Comparison of ENCODE assay signal across 8 cellular contexts in genomic region chr5:134586866-134587524, GRCh38. TPM values are rescaled to one million over a fixed set of nuclear protein-coding genes. Genes with fewer than 3 reads are reported as not detected.
DNase-seq lines count a peak whose midpoint lies in the region; ATAC-seq and TF ChIP-seq lines count a peak whose summit lies in the region.

No MANE protein-coding gene starts in this region.

- BruUV-seq in PC-9 (replicated peaks; lab: Mats Ljungman, UMichigan): no TSS peak

- H3K36me3 Mint-ChIP-seq in CD4-positive, CD25-positive, alpha-beta regulatory T cell: no peaks in the 10 kb centered on the region
- H3K36me3 Mint-ChIP-seq in natural killer cell: no peaks in the 10 kb centered on the region
- H3K36me3 Mint-ChIP-seq in stimulated activated memory B cell treated with anti-CD40 and anti-IgM and Interleukin-4, amounts not matched to agents 10 μg/mL and 1 μg/mL and 100 μg/mL, for 72 hours: no peaks in the 10 kb centered on the region

- peaks cover 16% of the 10 kb centered on the region for H3F3A ChIP-seq in PC-9 (ENCODE audit: insufficient read depth, low read depth)

- H2AFZ ChIP-seq in PC-9: no peak overlapping the region

- H3K4me1 Mint-ChIP-seq in CD4-positive, CD25-positive, alpha-beta regulatory T cell: peaks cover 0 to 12% (median 4%) of the 10 kb centered on the region in 4 donors
- H3K4me1 Mint-ChIP-seq in natural killer cell: peaks cover 5 to 6% of the 10 kb centered on the region in 2 donors
- peaks cover 33% of the 10 kb centered on the region for H3K4me1 Mint-ChIP-seq in stimulated activated memory B cell treated with anti-CD40 and anti-IgM and Interleukin-4, amounts not matched to agents 10 μg/mL and 1 μg/mL and 100 μg/mL, for 72 hours

- no peaks in the 10 kb centered on the region for H3K27me3 ChIP-seq in CD4-positive, CD25-positive, alpha-beta regulatory T cell (ENCODE audit: control insufficient read depth, insufficient read depth, low read length)
- H3K27me3 ChIP-seq in HL-60 (ENCODE audit: insufficient read depth, poor library complexity, severe bottlenecking) (no peaks in the 10 kb centered on the region), PC-9 (ENCODE audit: insufficient read depth, low read depth) (no peaks in the 10 kb centered on the region)

- no peaks in the 10 kb centered on the region for H3K36me3 ChIP-seq in CD4-positive, CD25-positive, alpha-beta regulatory T cell (ENCODE audit: control insufficient read depth, insufficient read depth, low read length)
- no peaks in the 10 kb centered on the region for H3K36me3 ChIP-seq in PC-9 (ENCODE audit: low read depth)

- H3K4me3 ChIP-seq in CD4-positive, CD25-positive, alpha-beta regulatory T cell (ENCODE audit: low read depth, low read length): no peak overlapping the region
- H3K4me3 ChIP-seq in HL-60 (replicated peaks; ENCODE audit: insufficient read depth, low read length) (no peak overlapping the region), PC-9 (no peak overlapping the region)

- no peaks in the 10 kb centered on the region for H3K79me2 ChIP-seq in PC-9 (ENCODE audit: low read depth)

- peak; percentile 88 for ATAC-seq in CD4-positive, CD25-positive, alpha-beta regulatory T cell (ENCODE audit: low read depth in 2 of 2)
- ATAC-seq in GM19395 (IDR thresholded peaks at IDR 0.05; ENCODE audit: unreplicated experiment): peak; percentile 90
- ATAC-seq in natural killer cell: peak; percentile 85 to 92 (median 88)
- ATAC-seq in stimulated activated memory B cell treated with anti-CD40 and anti-IgM and Interleukin-4, amounts not matched to agents 10 μg/mL and 1 μg/mL and 100 μg/mL, for 72 hours: peak; percentile 94

- intact Hi-C loops in PC-9 (cut with micrococcal nuclease; ENCODE audit: unreplicated experiment): loop anchor here (2.0 kb wide), 2 partner anchors 152 to 284 kb away; partner anchors contain the start of gene CAMLG
- intact Hi-C loops in natural killer cell (cut with micrococcal nuclease): loop anchor here (1.0 to 5.0 kb wide), 4 partner anchors 174 to 403 kb away; partner anchors contain the start of gene UBE2B

- no peaks in the 10 kb centered on the region for H3K9me3 ChIP-seq in CD4-positive, CD25-positive, alpha-beta regulatory T cell (ENCODE audit: control insufficient read depth in 2 of 2, low read length in 2 of 2)
- H3K9me3 ChIP-seq in PC-9 (ENCODE audit: insufficient read depth, low read depth): no peaks in the 10 kb centered on the region

- 0 out of 2 replicates have a peak overlapping the region, but pooled peaks have one; percentile 15 for H3K4me2 ChIP-seq in PC-9

- peak; percentile 57 to 89 (median 71) for DNase-seq in CD4-positive, CD25-positive, alpha-beta regulatory T cell
- DNase-seq in HL-60 (ENCODE audit: low read depth in 1 of 2, low spot score in 1 of 2) (peak; percentile 22 to 68), PC-9 (peak; percentile 77 to 80), fibroblast of gingiva (ENCODE audit: low read depth) (peak; percentile 65), natural killer cell (peak; percentile 77)
- DNase-seq in activated T-cell treated with anti-CD3 and anti-CD28 coated beads, Interleukin-2, amount 50 U/mL, for 1 hour: peak; percentile 84

- no peak overlapping the region for H3K27ac ChIP-seq in CD4-positive, CD25-positive, alpha-beta regulatory T cell (ENCODE audit: insufficient read depth, low read length, poor library complexity, severe bottlenecking)
- no peak overlapping the region for H3K27ac ChIP-seq in HL-60 (replicated peaks)
- no peak overlapping the region for H3K27ac ChIP-seq in PC-9

- H3K4me1 ChIP-seq in CD4-positive, CD25-positive, alpha-beta regulatory T cell (ENCODE audit: control insufficient read depth, insufficient read depth, low read length, poor library complexity, severe bottlenecking): peaks cover 8% of the 10 kb centered on the region
- H3K4me1 ChIP-seq in PC-9 (replicated peaks; ENCODE audit: insufficient read depth): peaks cover 19% of the 10 kb centered on the region

- H4K20me1 ChIP-seq in PC-9 (ENCODE audit: insufficient read depth): no peaks in the 10 kb centered on the region; the same call in 1 of the 2 replicates

- H3K27ac Mint-ChIP-seq in CD4-positive, CD25-positive, alpha-beta regulatory T cell: peak overlapping the region in 2 of 3 donors; percentile 56 to 65
- H3K27ac Mint-ChIP-seq in natural killer cell: peak overlapping the region in 1 of 2 donors; percentile 51
- peak overlapping the region; percentile 70 for H3K27ac Mint-ChIP-seq in stimulated activated memory B cell treated with anti-CD40 and anti-IgM and Interleukin-4, amounts not matched to agents 10 μg/mL and 1 μg/mL and 100 μg/mL, for 72 hours

- peak overlapping the region in 2 of 4 donors; percentile 44 to 46 for H3K4me3 Mint-ChIP-seq in CD4-positive, CD25-positive, alpha-beta regulatory T cell
- H3K4me3 Mint-ChIP-seq in natural killer cell: no peak overlapping the region
- peak overlapping the region; percentile 51 for H3K4me3 Mint-ChIP-seq in stimulated activated memory B cell treated with anti-CD40 and anti-IgM and Interleukin-4, amounts not matched to agents 10 μg/mL and 1 μg/mL and 100 μg/mL, for 72 hours

- H3K9me2 ChIP-seq in PC-9 (ENCODE audit: insufficient read depth): no peaks in the 10 kb centered on the region

- TF ChIP-seq CTCF in HL-60 (IDR thresholded peaks at IDR 0.05; ENCODE audit: insufficient read depth, low read length): peak; percentile 34
- peak; percentile 86 for TF ChIP-seq CTCF in PC-9 (conservative IDR thresholded peaks at IDR 0.05)
- peak; percentile 97 for TF ChIP-seq CTCF in natural killer cell (IDR thresholded peaks at IDR 0.05)

- CTCF ChIA-PET in PC-9 (lab: Charles Lee): interaction anchor here (0.5 to 1.5 kb wide), 8 partner anchors 11 to 318 kb away, joined by 3 to 10 read pairs (median 5); partner anchors contain the start of genes DDX46 and PCBD2

- H3K9me3 Mint-ChIP-seq in CD4-positive, CD25-positive, alpha-beta regulatory T cell: peaks cover 0 to 2% (median 0%) of the 10 kb centered on the region in 7 donors
- no peaks in the 10 kb centered on the region for H3K9me3 Mint-ChIP-seq in natural killer cell
- no peaks in the 10 kb centered on the region for H3K9me3 Mint-ChIP-seq in stimulated activated memory B cell treated with anti-CD40 and anti-IgM and Interleukin-4, amounts not matched to agents 10 μg/mL and 1 μg/mL and 100 μg/mL, for 72 hours

- POLR2A ChIA-PET in PC-9 (lab: Charles Lee; ENCODE audit: unreplicated experiment): interaction anchor here (0.6 kb wide), 1 partner anchor 315 kb away, joined by 10 read pairs; no protein-coding TSS in a partner anchor

- no peaks in the 10 kb centered on the region for H3K27me3 Mint-ChIP-seq in CD4-positive, CD25-positive, alpha-beta regulatory T cell
- no peaks in the 10 kb centered on the region for H3K27me3 Mint-ChIP-seq in natural killer cell (ENCODE audit: low read depth in 2 of 2)
- no peaks in the 10 kb centered on the region for H3K27me3 Mint-ChIP-seq in stimulated activated memory B cell treated with anti-CD40 and anti-IgM and Interleukin-4, amounts not matched to agents 10 μg/mL and 1 μg/mL and 100 μg/mL, for 72 hours

RNA-seq across cellular contexts. Expression of gene SAR1B, which starts 45.6 kb away (rescaled TPM):
- total RNA-seq in CD4-positive, CD25-positive, alpha-beta regulatory T cell: 48.7 TPM
- polyA plus RNA-seq in CD4-positive, CD25-positive, alpha-beta regulatory T cell: 10 to 100 TPM; 53.1 to 74.1 (median 65.9) TPM
- total RNA-seq in PC-9 (2021) (37.6 and 49.5 TPM in 2 replicates), natural killer cell (10 to 100 TPM; 36.2 to 50.2 (median 41.2) TPM)

Comparison
In these comparisons a context has a peak if more than half of its experiments do, and no peak if none do; other contexts are left out.
1. CTCF ChIP-seq: peak in every context shown above with its lines; median percentile 97 in natural killer cell; 86 in PC-9; 34 in HL-60.